37 cellular contexts compared by ENCODE assay signal in the genomic region with DNA sequence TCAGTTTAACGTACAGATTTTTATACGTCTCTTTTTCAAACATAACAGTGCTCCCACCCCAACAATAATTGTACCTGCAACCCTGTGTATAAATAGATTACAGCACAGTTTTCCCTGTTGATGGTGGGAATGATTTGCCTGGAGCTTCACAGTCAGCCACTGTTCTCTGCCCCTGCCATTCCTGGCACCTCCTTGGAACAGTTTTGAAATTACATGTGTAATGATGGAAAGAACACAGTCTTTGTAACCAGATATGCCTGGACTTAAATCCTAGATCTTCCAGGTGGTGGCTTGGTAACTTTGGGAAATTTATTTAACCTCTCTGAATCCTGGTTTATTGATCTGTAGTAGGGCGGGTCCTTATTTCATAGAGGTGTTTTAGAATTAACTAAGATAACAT. TPM values are rescaled to one million over a fixed set of nuclear protein-coding genes. Genes with fewer than 3 reads are reported as not detected.
A peak's percentile ranks its signal among the peaks of the same experiment; 100 is the strongest.
DNase-seq lines count a peak whose midpoint lies in the region; ATAC-seq, FAIRE-seq and TF ChIP-seq lines count a peak whose summit lies in the region.
"Had no signal": no experiment of that assay in that cellular context is flagged by ENCODE, and none has a peak within 500 bp of the region (broad histone marks: within the 10 kb centered on the region; RNA-seq: fewer than 3 reads in every experiment).

No MANE protein-coding gene starts in this region.

- 86% methylated on average over 3 of the region's 3 CpGs for WGBS in HepG2 (ENCODE audit: low lambda C conversion rate)

- no peaks in the 10 kb centered on the region for H4K20me1 ChIP-seq in HepG2 (ENCODE audit: insufficient read depth, low read length)
- H4K20me1 ChIP-seq: BLaER1; BLaER1 treated with 17β-estradiol and CSF1 and Interleukin-3, amounts not matched to agents 10 nM and 100 nM had no signal

- no peaks in the 10 kb centered on the region for H3K27me3 Mint-ChIP-seq in WTC11 (ENCODE audit: low read depth)
- H3K27me3 Mint-ChIP-seq: B cell; CD4-positive, alpha-beta memory T cell; CD4-positive, alpha-beta T cell; CD4-positive, CD25-positive, alpha-beta regulatory T cell had no signal

- H3K27ac ChIP-seq in gastrocnemius medialis, result no peak overlapping the region
- H3K27ac ChIP-seq in HepG2 (ENCODE audit: extremely low read length, insufficient read depth, low read length), result no peak overlapping the region
- H3K27ac ChIP-seq: 22Rv1; A549; BLaER1; BLaER1 treated with 17β-estradiol and CSF1 and Interleukin-3, amounts not matched to agents 10 nM and 100 nM; C4-2B had no signal

- no peak overlapping the region for H3K9ac ChIP-seq in HepG2 (ENCODE audit: insufficient read depth, low read depth, low read length)
- H3K9ac ChIP-seq: BLaER1; BLaER1 treated with 17β-estradiol and CSF1 and Interleukin-3, amounts not matched to agents 10 nM and 100 nM had no signal

- in situ Hi-C loops in gastrocnemius medialis (cut with MboI; ENCODE audit: low sequenced_read_pairs in 4 of 4), result no loop called here
- in situ Hi-C loops in HepG2 (cut with HindIII; ENCODE audit: extremely low pct_ligation_motif_present, low pct_unique_long_range_greater_than_20kb), result no loop called here

- ATAC-seq in left ventricle myocardium superior (peak; percentile 36), WTC11 (no peak), left colon (peak; percentile 38), gastrocnemius medialis (peak; percentile 68 to 85), omental fat pad (ENCODE audit: low FRiP score) (no peak), HepG2 (no peak)
- ATAC-seq: A549; CD8-positive, alpha-beta T cell had no signal

- no peak for TF ChIP-seq CTCF in WTC11 (IDR thresholded peaks at IDR 0.05)
- no peak for TF ChIP-seq CTCF in gastrocnemius medialis (IDR thresholded peaks at IDR 0.05 in 4 of 5, conservative IDR thresholded peaks at IDR 0.05 in 1 of 5)
- TF ChIP-seq CTCF in omental fat pad (IDR thresholded peaks at IDR 0.05), result no peak
- TF ChIP-seq CTCF in HepG2 (CRISPR knock-in tag; IDR thresholded peaks at IDR 0.05), result no peak

- H3K27ac Mint-ChIP-seq in WTC11, result peak overlapping the region; percentile 50; the same call in 1 of the 2 replicates
- H3K27ac Mint-ChIP-seq: B cell; CD14-positive monocyte; CD4-positive, alpha-beta memory T cell; CD4-positive, alpha-beta T cell; CD4-positive, CD25-positive, alpha-beta regulatory T cell; CD8-positive, alpha-beta memory T cell; CD8-positive, alpha-beta T cell had no signal

- TF ChIP-seq POLR2A in gastrocnemius medialis (IDR thresholded peaks at IDR 0.05) (no peak), HepG2 (IDR thresholded peaks at IDR 0.05; ENCODE audit: insufficient read depth in 1 of 2, low read depth in 2 of 2, low read length in 2 of 2) (no peak)

- no peak overlapping the region for H3K4me2 ChIP-seq in HepG2 (ENCODE audit: low read depth, low read length)
- H3K4me2 ChIP-seq: A549; BLaER1; BLaER1 treated with 17β-estradiol and CSF1 and Interleukin-3, amounts not matched to agents 10 nM and 100 nM had no signal

- no peak overlapping the region for H3K4me3 ChIP-seq in gastrocnemius medialis
- H3K4me3 ChIP-seq in HepG2 (replicated peaks in 1 of 3; ENCODE audit: insufficient read depth in 1 of 3, low read depth in 2 of 3, low read length in 3 of 3), result no peak overlapping the region
- H3K4me3 ChIP-seq: A549; BLaER1; BLaER1 treated with 17β-estradiol and CSF1 and Interleukin-3, amounts not matched to agents 10 nM and 100 nM had no signal

- H3K9me3 ChIP-seq in gastrocnemius medialis, result no peaks in the 10 kb centered on the region
- H3K9me3 ChIP-seq in HepG2 (ENCODE audit: low read length), result no peaks in the 10 kb centered on the region
- H3K9me3 ChIP-seq: A549, BE2C, BLaER1, Caco-2 had no signal

- peaks cover 9% of the 10 kb centered on the region for H3K36me3 Mint-ChIP-seq in WTC11
- H3K36me3 Mint-ChIP-seq: CD8-positive, alpha-beta T cell had no signal

- H3K27me3 ChIP-seq in gastrocnemius medialis, result no peaks in the 10 kb centered on the region
- H3K27me3 ChIP-seq in HepG2 (ENCODE audit: control insufficient read depth in 1 of 2, insufficient read depth in 2 of 2, low read length in 2 of 2), result no peaks in the 10 kb centered on the region
- H3K27me3 ChIP-seq: BE2C; BLaER1; BLaER1 treated with 17β-estradiol and CSF1 and Interleukin-3, amounts not matched to agents 10 nM and 100 nM had no signal

- FAIRE-seq in HepG2 (lab: Jason Lieb, UNC), result no peak
- FAIRE-seq: A204.1, A549, D721Med had no signal

- no peak overlapping the region for H3K4me3 Mint-ChIP-seq in WTC11
- H3K4me3 Mint-ChIP-seq: B cell; CD14-positive monocyte; CD4-positive, alpha-beta memory T cell; CD4-positive, alpha-beta T cell; CD4-positive, CD25-positive, alpha-beta regulatory T cell; CD8-positive, alpha-beta memory T cell; CD8-positive, alpha-beta T cell had no signal

- POLR2A ChIA-PET in WTC11 (lab: Charles Lee), result no interaction called here
- POLR2A ChIA-PET in HepG2 (lab: Yijun Ruan, JAX), result no interaction called here

- intact Hi-C loops in left ventricle myocardium superior (cut with micrococcal nuclease) (no loop called here), cardiac septum (cut with DNase I) (no loop called here), left colon (cut with DNase I, micrococcal nuclease) (no loop called here), gastrocnemius medialis (cut with DNase I; ENCODE audit: low total_unique reads) (no loop called here), HepG2 (cut with micrococcal nuclease; ENCODE audit: unreplicated experiment) (no loop called here)

- BruUV-seq in HepG2 (replicated peaks; lab: Mats Ljungman, UMichigan), result no TSS peak

- H3K4me1 ChIP-seq in gastrocnemius medialis (peaks cover 10 to 13% of the 10 kb centered on the region in 2 donors), HepG2 (ENCODE audit: insufficient read depth, low read length) (no peaks in the 10 kb centered on the region)
- H3K4me1 ChIP-seq: A549; BE2C; BLaER1; BLaER1 treated with 17β-estradiol and CSF1 and Interleukin-3, amounts not matched to agents 10 nM and 100 nM had no signal

- H3K79me2 ChIP-seq in HepG2 (ENCODE audit: insufficient read depth, low read length), result no peaks in the 10 kb centered on the region

- peaks cover 16% of the 10 kb centered on the region for H3K9me3 Mint-ChIP-seq in WTC11
- H3K9me3 Mint-ChIP-seq: CD8-positive, alpha-beta T cell had no signal

- CTCF ChIA-PET in WTC11 (lab: Charles Lee) (no interaction called here), HepG2 (lab: Yijun Ruan, JAX; ENCODE audit: low intra/inter-chr PET ratio, low total read pairs) (no interaction called here)

- peaks cover 32% of the 10 kb centered on the region for H3K4me1 Mint-ChIP-seq in WTC11
- H3K4me1 Mint-ChIP-seq: B cell, CD14-positive monocyte had no signal

- TF ChIP-seq EP300 in HepG2 (IDR thresholded peaks at IDR 0.05; ENCODE audit: low read depth in 2 of 2, low read length in 2 of 2) (no peak), HepG2 (CRISPR knock-in tag; IDR thresholded peaks at IDR 0.05; ENCODE audit: borderline replicate concordance) (no peak)

- TF ChIP-seq RAD21 in HepG2 (CRISPR knock-in tag; IDR thresholded peaks at IDR 0.05), result no peak

- H2AFZ ChIP-seq in HepG2 (ENCODE audit: low read length), result no peak overlapping the region

- H3K36me3 ChIP-seq in gastrocnemius medialis (no peaks in the 10 kb centered on the region), HepG2 (replicated peaks in 1 of 2; ENCODE audit: control insufficient read depth in 1 of 2, insufficient read depth in 2 of 2, low read length in 2 of 2) (peaks cover 2 to 13% of the 10 kb centered on the region in 2 experiments; a peak in 3 of 5 replicates)
- H3K36me3 ChIP-seq: BLaER1 had no signal

- no peak for DNase-seq in left ventricle myocardium superior
- DNase-seq in cardiac septum (ENCODE audit: low spot score), result no peak
- DNase-seq in WTC11 (ENCODE audit: low spot score), result no peak
- DNase-seq in left colon, result no peak
- DNase-seq in gastrocnemius medialis, result no peak
- no peak for DNase-seq in omental fat pad (ENCODE audit: low spot score)
- no peak for DNase-seq in stimulated activated CD4-positive, alpha-beta T cell treated with anti-CD3 and anti-CD28 coated beads, Interleukin-12 subunit alpha, Interleukin-12 subunit beta, amount 100 ng/mL, for 4 hours
- no peak for DNase-seq in HepG2 (ENCODE audit: low spot score)
- DNase-seq: 8988T; ACHN; AML-193; BE2C; C1 segment of cervical spinal cord; Caco-2; Calu3; CD4-positive, alpha-beta memory T cell; CD4-positive, alpha-beta T cell; CD4-positive, CD25-positive, alpha-beta regulatory T cell; CD8-positive, alpha-beta memory T cell; CD8-positive, alpha-beta T cell; COR-L47; DMS 273 treated with DMSO at 0.1 percent for 48 hours; DMS153; DMS53; DMS79; DMS79 treated with DMSO at 0.1 percent for 48 hours; DND-41; EL had no signal

RNA-seq across cellular contexts. Expression of a gene that starts 27.0 kb away (rescaled TPM):
- 20.4 TPM for total RNA-seq in left ventricle myocardium superior
- total RNA-seq in cardiac septum, result 38.2 TPM
- total RNA-seq in WTC11 (2021), result 12.6 to 13.6 TPM (median 13.3 TPM) in 3 replicates
- total RNA-seq in left colon, result 10 to 100 TPM; 17.1 to 22.6 TPM
- 10 to 100 TPM; 23.0 to 47.3 (median 24.8) TPM for total RNA-seq in gastrocnemius medialis
- total RNA-seq in omental fat pad, result 10 to 100 TPM; 43.1 to 62.6 (median 46.1) TPM
- 10.9 and 15.9 TPM in 2 replicates for total RNA-seq in HepG2 (2016; rRNA removed; fragmentation: Illumina TruSeq; extraction: Trizol)
- 5.1 and 8.7 TPM in 2 replicates for total RNA-seq in HepG2 (2016; cell fraction: cytosol; rRNA removed; fragmentation: Illumina TruSeq; extraction: Trizol; ENCODE audit: low read depth)
- total RNA-seq in HepG2 (2016; cell fraction: insoluble cytoplasmic fraction; rRNA removed; fragmentation: Illumina TruSeq; extraction: Trizol), result 10.2 and 15.2 TPM in 2 replicates
- 2.5 and 3.9 TPM in 2 replicates for total RNA-seq in HepG2 (2016; cell fraction: membrane; rRNA removed; fragmentation: Illumina TruSeq; extraction: Trizol)
- total RNA-seq in HepG2 (2016; cell fraction: nucleus; rRNA removed; fragmentation: Illumina TruSeq; extraction: Trizol), result 32.9 and 33.5 TPM in 2 replicates
- polyA plus RNA-seq in HepG2 (2011; rRNA removed), result 3.7 and 3.8 TPM in 2 replicates
- 1.3 and 1.6 TPM in 2 replicates for polyA plus RNA-seq in HepG2 (2011; cell fraction: cytosol; rRNA removed)
- 5.1 and 5.8 TPM in 2 replicates for polyA plus RNA-seq in HepG2 (2011; cell fraction: nucleus; rRNA removed)
- polyA plus RNA-seq in HepG2 (2012), result 2.8 and 2.9 TPM in 2 replicates
- 4.5 and 5.0 TPM in 2 replicates for polyA plus RNA-seq in HepG2 (2016; cell fraction: cytosol; fragmentation: Illumina TruSeq; extraction: Trizol; ENCODE audit: low read depth)
- 4.9 and 5.9 TPM in 2 replicates for polyA plus RNA-seq in HepG2 (2016; cell fraction: insoluble cytoplasmic fraction; fragmentation: Illumina TruSeq; extraction: Trizol; ENCODE audit: low read depth)
- polyA plus RNA-seq in HepG2 (2016; cell fraction: membrane; fragmentation: Illumina TruSeq; extraction: Trizol; ENCODE audit: low read depth), result 0.71 and 0.86 TPM in 2 replicates
- 20.3 and 26.9 TPM in 2 replicates for polyA plus RNA-seq in HepG2 (2016; cell fraction: nucleus; fragmentation: Illumina TruSeq; extraction: Trizol; ENCODE audit: insufficient read depth, low read depth)
- polyA minus RNA-seq in HepG2 (2011; rRNA and poly(A)+ RNA removed; ENCODE audit: low replicate concordance), result 4.3 and 5.1 TPM in 2 replicates
- 6.0 and 6.6 TPM in 2 replicates for polyA minus RNA-seq in HepG2 (2011; cell fraction: cytosol; rRNA and poly(A)+ RNA removed)
- polyA minus RNA-seq in HepG2 (2011; cell fraction: nucleus; rRNA and poly(A)+ RNA removed), result 31.0 and 35.2 TPM in 2 replicates

Comparison
In these comparisons a context has a peak if more than half of its experiments do, and no peak if none do; other contexts are left out.
1. ATAC-seq: peak in left ventricle myocardium superior (single experiment), left colon (single experiment) and gastrocnemius medialis (2 of 2); none in WTC11 (single experiment), omental fat pad (single experiment) and HepG2 (single experiment).